Comparison of ENCODE assay signal across 1 cellular context in the genomic region with DNA sequence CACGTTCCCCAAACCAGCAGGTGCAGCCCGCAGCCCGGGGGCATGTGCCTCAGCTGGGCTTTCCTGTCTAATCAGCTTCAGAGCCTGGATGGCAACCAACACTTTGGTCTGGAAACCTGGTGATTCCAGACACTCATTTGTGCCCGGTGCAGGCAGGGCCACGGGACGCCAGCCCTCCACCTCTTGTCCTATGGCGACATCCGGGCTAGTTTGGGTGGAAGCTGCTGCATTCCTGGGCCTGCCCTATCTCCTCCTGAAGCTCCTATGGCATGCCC.
TF ChIP-seq lines count a peak whose summit lies in the region.

No MANE protein-coding gene starts in this region.

TF ChIP-seq in HepG2, 621 proteins besides CTCF, POLR2A, EP300 and RAD21:
- TF ChIP-seq, protein P1, sequence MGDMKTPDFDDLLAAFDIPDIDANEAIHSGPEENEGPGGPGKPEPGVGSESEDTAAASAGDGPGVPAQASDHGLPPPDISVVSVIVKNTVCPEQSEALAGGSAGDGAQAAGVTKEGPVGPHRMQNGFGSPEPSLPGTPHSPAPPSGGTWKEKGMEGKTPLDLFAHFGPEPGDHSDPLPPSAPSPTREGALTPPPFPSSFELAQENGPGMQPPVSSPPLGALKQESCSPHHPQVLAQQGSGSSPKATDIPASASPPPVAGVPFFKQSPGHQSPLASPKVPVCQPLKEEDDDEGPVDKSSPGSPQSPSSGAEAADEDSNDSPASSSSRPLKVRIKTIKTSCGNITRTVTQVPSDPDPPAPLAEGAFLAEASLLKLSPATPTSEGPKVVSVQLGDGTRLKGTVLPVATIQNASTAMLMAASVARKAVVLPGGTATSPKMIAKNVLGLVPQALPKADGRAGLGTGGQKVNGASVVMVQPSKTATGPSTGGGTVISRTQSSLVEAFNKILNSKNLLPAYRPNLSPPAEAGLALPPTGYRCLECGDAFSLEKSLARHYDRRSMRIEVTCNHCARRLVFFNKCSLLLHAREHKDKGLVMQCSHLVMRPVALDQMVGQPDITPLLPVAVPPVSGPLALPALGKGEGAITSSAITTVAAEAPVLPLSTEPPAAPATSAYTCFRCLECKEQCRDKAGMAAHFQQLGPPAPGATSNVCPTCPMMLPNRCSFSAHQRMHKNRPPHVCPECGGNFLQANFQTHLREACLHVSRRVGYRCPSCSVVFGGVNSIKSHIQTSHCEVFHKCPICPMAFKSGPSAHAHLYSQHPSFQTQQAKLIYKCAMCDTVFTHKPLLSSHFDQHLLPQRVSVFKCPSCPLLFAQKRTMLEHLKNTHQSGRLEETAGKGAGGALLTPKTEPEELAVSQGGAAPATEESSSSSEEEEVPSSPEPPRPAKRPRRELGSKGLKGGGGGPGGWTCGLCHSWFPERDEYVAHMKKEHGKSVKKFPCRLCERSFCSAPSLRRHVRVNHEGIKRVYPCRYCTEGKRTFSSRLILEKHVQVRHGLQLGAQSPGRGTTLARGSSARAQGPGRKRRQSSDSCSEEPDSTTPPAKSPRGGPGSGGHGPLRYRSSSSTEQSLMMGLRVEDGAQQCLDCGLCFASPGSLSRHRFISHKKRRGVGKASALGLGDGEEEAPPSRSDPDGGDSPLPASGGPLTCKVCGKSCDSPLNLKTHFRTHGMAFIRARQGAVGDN (CRISPR knock-in tag; IDR thresholded peaks at IDR 0.05): peak; percentile 22; the same call in 1 of the 2 replicates
- TF ChIP-seq PAF1 (CRISPR knock-in tag; IDR thresholded peaks at IDR 0.05): no peak
